24 cellular contexts compared by ENCODE assay signal in the genomic region with DNA sequence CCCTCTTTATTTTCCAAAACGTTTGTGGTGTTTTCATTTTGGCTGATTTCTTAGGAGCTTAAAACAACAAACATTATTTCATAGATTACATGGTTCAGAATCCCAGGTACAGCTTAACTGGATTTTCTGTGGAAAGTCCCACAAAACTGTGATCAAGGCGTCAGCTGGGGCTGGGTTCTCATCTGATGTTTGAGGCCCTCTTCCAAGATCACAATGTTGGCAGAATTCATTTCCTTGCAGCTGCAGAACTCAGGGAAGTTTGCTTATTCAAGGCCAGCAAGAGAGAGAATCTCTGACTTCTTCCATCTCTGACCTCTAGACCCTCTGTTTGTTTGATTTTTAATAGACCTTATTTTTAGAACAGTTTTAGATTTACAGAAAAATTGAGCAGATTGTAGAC.
"Had no signal": no experiment of that assay in that cellular context is flagged by ENCODE, and none has a peak within 500 bp of the region (broad histone marks: within the 10 kb centered on the region; RNA-seq: fewer than 3 reads in every experiment).

No MANE protein-coding gene starts in this region.

- H3K36me3 ChIP-seq: esophagus squamous epithelium, left lung, lower lobe of right lung, pancreas, spleen, transverse colon, upper lobe of right lung, uterus had no signal

- H3K4me2 ChIP-seq: hepatocyte had no signal

- H3K27ac Mint-ChIP-seq: effector memory CD8-positive, alpha-beta T cell; memory B cell; natural killer cell; stimulated activated memory B cell treated with anti-CD40 and anti-IgM and Interleukin-4, amounts not matched to agents 10 μg/mL and 1 μg/mL and 100 μg/mL, for 72 hours had no signal

- H3K36me3 Mint-ChIP-seq: memory B cell; natural killer cell; stimulated activated memory B cell treated with anti-CD40 and anti-IgM and Interleukin-4, amounts not matched to agents 10 μg/mL and 1 μg/mL and 100 μg/mL, for 72 hours had no signal

- H3K9me3 ChIP-seq: esophagus squamous epithelium, left lung, lower lobe of right lung, pancreas, spleen, transverse colon, upper lobe of right lung, uterus had no signal

- H3K27me3 Mint-ChIP-seq: central memory CD8-positive, alpha-beta T cell; stimulated activated memory B cell treated with anti-CD40 and anti-IgM and Interleukin-4, amounts not matched to agents 10 μg/mL and 1 μg/mL and 100 μg/mL, for 72 hours had no signal

- DNase-seq: effector memory CD8-positive, alpha-beta T cell; erythroblast; esophagus squamous epithelium; foreskin melanocyte; kidney; left lung; lower lobe of right lung; natural killer cell; occipital lobe; pancreas; retina; spleen; stimulated activated CD4-positive, alpha-beta T cell treated with anti-CD3 and anti-CD28 coated beads, Interleukin-4, amount 100 ng/mL, for 4 hours; stimulated activated naive CD8-positive, alpha-beta T cell treated with anti-CD3 and anti-CD28 coated beads, Interleukin-15, Interleukin-2, amounts not matched to agents 100 U/mL and 50 U/mL, for 24 hours; substantia nigra; transverse colon; upper lobe of right lung; uterus had no signal

- H3K4me1 ChIP-seq: left lung, lower lobe of right lung, pancreas, spleen, transverse colon, uterus had no signal

- H3K4me1 Mint-ChIP-seq: central memory CD8-positive, alpha-beta T cell; memory B cell; natural killer cell; stimulated activated memory B cell treated with anti-CD40 and anti-IgM and Interleukin-4, amounts not matched to agents 10 μg/mL and 1 μg/mL and 100 μg/mL, for 72 hours had no signal

- ATAC-seq: effector memory CD8-positive, alpha-beta T cell; left lung; lower lobe of right lung; natural killer cell; pancreas; stimulated activated memory B cell treated with anti-CD40 and anti-IgM and Interleukin-4, amounts not matched to agents 10 μg/mL and 1 μg/mL and 100 μg/mL, for 72 hours; stimulated activated naive CD8-positive, alpha-beta T cell treated with anti-CD3 and anti-CD28 coated beads, Interleukin-15, Interleukin-2, amounts not matched to agents 100 U/mL and 50 U/mL, for 24 hours; upper lobe of right lung had no signal

- H2AFZ ChIP-seq: hepatocyte had no signal

- H3K27me3 ChIP-seq: esophagus squamous epithelium, hepatocyte, left lung, pancreas, transverse colon, upper lobe of right lung, uterus had no signal

- H3K4me3 ChIP-seq: coronary artery, esophagus squamous epithelium, hepatocyte, left lung, lower lobe of right lung, pancreas, skin epidermis, spleen, transverse colon, upper lobe of right lung, uterus had no signal

- H3K9me3 Mint-ChIP-seq: central memory CD8-positive, alpha-beta T cell; effector memory CD8-positive, alpha-beta T cell; memory B cell; natural killer cell; stimulated activated memory B cell treated with anti-CD40 and anti-IgM and Interleukin-4, amounts not matched to agents 10 μg/mL and 1 μg/mL and 100 μg/mL, for 72 hours had no signal

- H3K79me2 ChIP-seq: hepatocyte had no signal

- H3K27ac ChIP-seq: coronary artery, esophagus squamous epithelium, hepatocyte, left lung, lower lobe of right lung, pancreas, spleen, transverse colon, upper lobe of right lung, uterus had no signal

- H3K4me3 Mint-ChIP-seq: central memory CD8-positive, alpha-beta T cell; effector memory CD8-positive, alpha-beta T cell; memory B cell; natural killer cell; stimulated activated memory B cell treated with anti-CD40 and anti-IgM and Interleukin-4, amounts not matched to agents 10 μg/mL and 1 μg/mL and 100 μg/mL, for 72 hours had no signal
